Comparison of ENCODE assay signal across 11 cellular contexts in the genomic region with DNA sequence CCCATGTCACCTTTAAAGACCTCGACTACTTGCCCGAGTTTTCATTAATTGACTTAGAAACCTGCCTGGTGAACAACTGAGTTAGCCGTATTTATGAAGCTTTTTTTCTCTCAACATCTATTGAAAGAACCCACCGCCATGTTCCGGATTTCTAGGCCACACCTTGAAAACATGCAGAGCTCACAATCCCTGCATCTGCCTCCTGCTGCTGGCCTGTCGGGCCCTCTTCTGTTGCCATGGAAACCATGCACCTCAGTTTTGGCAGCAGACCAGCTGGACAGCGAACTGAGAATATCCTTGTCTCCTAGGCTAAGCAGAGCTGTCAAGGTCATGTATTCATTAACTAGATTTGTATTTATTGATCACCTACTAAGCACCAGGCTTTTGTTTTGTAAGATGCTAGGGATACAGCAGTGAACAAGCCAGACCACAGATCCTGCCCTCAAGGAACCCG. TPM values are rescaled to one million over a fixed set of nuclear protein-coding genes. Genes with fewer than 3 reads are reported as not detected.
DNase-seq lines count a peak whose midpoint lies in the region; ATAC-seq and TF ChIP-seq lines count a peak whose summit lies in the region.
"Had no signal": no experiment of that assay in that cellular context is flagged by ENCODE, and none has a peak within 500 bp of the region (broad histone marks: within the 10 kb centered on the region; RNA-seq: fewer than 3 reads in every experiment).

No MANE protein-coding gene starts in this region.

- H3K9me3 ChIP-seq in mammary epithelial cell (replicated peaks; ENCODE audit: insufficient read depth, low read length) = no peaks in the 10 kb centered on the region

- peaks cover 14% of the 10 kb centered on the region for H3K4me1 ChIP-seq in mammary epithelial cell (ENCODE audit: insufficient read depth, low read length)

- no peak overlapping the region for H2AFZ ChIP-seq in mammary epithelial cell (ENCODE audit: low read depth, low read length)

- 60% methylated on average over 8 of the region's 8 CpGs for WGBS in mammary epithelial cell (ENCODE audit: low coverage, missing lambda C conversion rate)

- dilution Hi-C loops in mammary epithelial cell (cut with HindIII; ENCODE audit: low sequenced_read_pairs) = loop anchor here (5.0 kb wide), 1 partner anchor 117 kb away; no protein-coding TSS in a partner anchor

- H3K27me3 Mint-ChIP-seq in MCF 10A (ENCODE audit: insufficient read depth, unreplicated experiment) = no peaks in the 10 kb centered on the region

- H3K4me3 ChIP-seq in mammary epithelial cell (replicated peaks in 1 of 3; ENCODE audit: insufficient read depth in 1 of 3, low read depth in 2 of 3, low read length in 3 of 3) (no peak overlapping the region), fibroblast of mammary gland (ENCODE audit: control insufficient read depth, low read depth, low read length) (no peak overlapping the region)

- DNase-seq in MCF 10A (ENCODE audit: unreplicated experiment) = peak; percentile 46
- DNase-seq in mammary epithelial cell = no peak
- DNase-seq in NCI-H524 treated with DMSO at 0.1 percent for 48 hours (lab: John Stamatoyannopoulos, UW) = peak; percentile 77
- peak; percentile 21 for DNase-seq in fibroblast of mammary gland (ENCODE audit: low read depth)
- DNase-seq in activated naive CD4-positive, alpha-beta T cell treated with anti-CD3 and anti-CD28 coated beads, Interleukin-2, amount 50 U/mL, for 16 hours = no peak
- no peak for DNase-seq in KG1 (lab: John Stamatoyannopoulos, UW)
- DNase-seq: activated gamma-delta T cell treated with Interleukin-2 at 50 U/mL for 16 hours, NCI-H526 had no signal

- intact Hi-C loops in MCF 10A (cut with micrococcal nuclease) = no loop called here
- intact Hi-C loops in mammary epithelial cell (cut with micrococcal nuclease) = no loop called here

- no peaks in the 10 kb centered on the region for H3K9me3 Mint-ChIP-seq in MCF 10A (ENCODE audit: unreplicated experiment)

- no peaks in the 10 kb centered on the region for H3K36me3 ChIP-seq in mammary epithelial cell (ENCODE audit: insufficient read depth, low read length)

- no peaks in the 10 kb centered on the region for H3K79me2 ChIP-seq in mammary epithelial cell (ENCODE audit: insufficient read depth, low read length)

- no peaks in the 10 kb centered on the region for H3K36me3 Mint-ChIP-seq in MCF 10A (ENCODE audit: insufficient read depth, unreplicated experiment)

- no peak for TF ChIP-seq CTCF in MCF 10A (IDR thresholded peaks at IDR 0.05; ENCODE audit: unreplicated experiment)
- no peak for TF ChIP-seq CTCF in mammary epithelial cell (conservative IDR thresholded peaks at IDR 0.05 in 1 of 2, IDR thresholded peaks at IDR 0.05 in 1 of 2; ENCODE audit: extremely low read depth in 1 of 2, insufficient read depth in 1 of 2, low read depth in 1 of 2, low read length in 2 of 2)
- TF ChIP-seq CTCF in fibroblast of mammary gland (conservative IDR thresholded peaks at IDR 0.05; ENCODE audit: control insufficient read depth, insufficient read depth, low read depth, low read length) = no peak

- CTCF ChIA-PET in MCF 10A (lab: Yijun Ruan, JAX) (interaction anchor here (0.9 kb wide), 1 partner anchor 37 kb away, joined by 4 read pairs; no protein-coding TSS in a partner anchor), mammary epithelial cell (lab: Charles Lee; ENCODE audit: low non-redundant PET) (no interaction called here)

- POLR2A ChIA-PET in MCF 10A (lab: Yijun Ruan, JAX) = interaction anchor here (0.6 kb wide), 1 partner anchor 341 kb away, joined by 3 read pairs; no protein-coding TSS in a partner anchor

- in situ Hi-C loops in mammary epithelial cell (cut with MboI; ENCODE audit: low sequenced_read_pairs in 2 of 2) = no loop called here

- H4K20me1 ChIP-seq in mammary epithelial cell (ENCODE audit: insufficient read depth, low read length) = no peaks in the 10 kb centered on the region

- H3K27me3 ChIP-seq in mammary epithelial cell (ENCODE audit: insufficient read depth, low read length) = no peaks in the 10 kb centered on the region

- H3K4me2 ChIP-seq in mammary epithelial cell (ENCODE audit: insufficient read depth, low read depth, low read length) = no peak overlapping the region

- H3K4me3 Mint-ChIP-seq in MCF 10A (ENCODE audit: unreplicated experiment) = no peak overlapping the region

- H3K4me1 Mint-ChIP-seq in MCF 10A (ENCODE audit: insufficient read depth, unreplicated experiment) = peaks cover 4% of the 10 kb centered on the region

- H3K27ac ChIP-seq in mammary epithelial cell (ENCODE audit: insufficient read depth, low read depth, low read length) = no peak overlapping the region
- H3K27ac ChIP-seq: VCaP had no signal

- no TSS peak for BruUV-seq in MCF 10A (replicated peaks; lab: Mats Ljungman, UMichigan)
- no TSS peak for BruUV-seq in mammary epithelial cell (replicated peaks; lab: Mats Ljungman, UMichigan)

- no peak overlapping the region for H3K27ac Mint-ChIP-seq in MCF 10A (ENCODE audit: low read depth, unreplicated experiment)

- ATAC-seq in HG02981 (IDR thresholded peaks at IDR 0.05; ENCODE audit: unreplicated experiment) = no peak
- no peak for ATAC-seq in GM18907 (IDR thresholded peaks at IDR 0.05; ENCODE audit: unreplicated experiment)

- no peak overlapping the region for H3K9ac ChIP-seq in mammary epithelial cell (ENCODE audit: insufficient read depth, low read length)

RNA-seq across cellular contexts. Expression of a gene that starts 4.3 kb away (rescaled TPM):
- total RNA-seq in MCF 10A (2022) (16.0 and 19.2 TPM in 2 replicates), mammary epithelial cell (1 to 10 TPM; 7.2 to 8.3 TPM)
- polyA plus RNA-seq in mammary epithelial cell = 4.7 TPM
- polyA minus RNA-seq in mammary epithelial cell = 13.1 TPM

RNA-seq across cellular contexts. Expression of a gene that starts 49.0 kb away (rescaled TPM):
- total RNA-seq in MCF 10A (2022) (84.8 and 101 TPM in 2 replicates), mammary epithelial cell (10 to 100 TPM; 64.8 to 65.3 TPM)
- 67.0 TPM for polyA plus RNA-seq in mammary epithelial cell
- 56.5 TPM for polyA minus RNA-seq in mammary epithelial cell

RNA-seq across cellular contexts. Expression of a gene that starts 58.1 kb away (rescaled TPM):
- total RNA-seq in MCF 10A (2022) (0.25 and 0.93 TPM in 2 replicates), mammary epithelial cell (10 to 100 TPM in 1 of 2 donors, 1 to 10 TPM in 1; 2.9 to 14.2 TPM)
- 2.8 TPM for polyA plus RNA-seq in mammary epithelial cell
- 0.31 TPM for polyA minus RNA-seq in mammary epithelial cell

Comparison
In these comparisons a context has a peak if more than half of its experiments do, and no peak if none do; other contexts are left out.
1. DNase-seq: peak in MCF 10A (single experiment), NCI-H524 treated with DMSO at 0.1 percent for 48 hours (single experiment) and fibroblast of mammary gland (single experiment); none in mammary epithelial cell (single experiment), activated naive CD4-positive, alpha-beta T cell treated with anti-CD3 and anti-CD28 coated beads, Interleukin-2, amount 50 U/mL, for 16 hours (single experiment) and KG1 (single experiment).